Comparison of ENCODE assay signal across 1 cellular context in the genomic region with DNA sequence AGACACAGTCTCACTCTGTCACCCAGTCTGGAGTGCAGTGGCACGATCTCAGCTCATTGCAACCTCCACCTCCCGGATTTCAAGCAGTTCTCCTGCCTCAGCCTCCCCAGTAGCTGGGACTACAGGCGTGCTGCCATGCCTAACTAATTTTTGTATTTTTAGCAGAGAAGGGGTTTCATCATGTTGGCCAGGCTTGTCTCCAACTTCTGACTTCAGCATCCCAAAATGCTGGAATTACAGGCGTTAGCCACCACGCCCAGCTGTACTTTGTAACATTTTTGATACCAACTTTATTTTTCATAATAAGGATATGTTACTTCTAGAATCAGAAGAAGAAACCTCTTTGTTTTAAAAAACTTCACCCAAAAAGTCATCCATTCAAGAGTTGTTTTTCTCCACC.
TF ChIP-seq lines count a peak whose summit lies in the region.

No MANE protein-coding gene starts in this region.

TF ChIP-seq in GM23338, 12 proteins besides CTCF, POLR2A, EP300 and RAD21 (continued from another document):
- TF ChIP-seq, protein P1, sequence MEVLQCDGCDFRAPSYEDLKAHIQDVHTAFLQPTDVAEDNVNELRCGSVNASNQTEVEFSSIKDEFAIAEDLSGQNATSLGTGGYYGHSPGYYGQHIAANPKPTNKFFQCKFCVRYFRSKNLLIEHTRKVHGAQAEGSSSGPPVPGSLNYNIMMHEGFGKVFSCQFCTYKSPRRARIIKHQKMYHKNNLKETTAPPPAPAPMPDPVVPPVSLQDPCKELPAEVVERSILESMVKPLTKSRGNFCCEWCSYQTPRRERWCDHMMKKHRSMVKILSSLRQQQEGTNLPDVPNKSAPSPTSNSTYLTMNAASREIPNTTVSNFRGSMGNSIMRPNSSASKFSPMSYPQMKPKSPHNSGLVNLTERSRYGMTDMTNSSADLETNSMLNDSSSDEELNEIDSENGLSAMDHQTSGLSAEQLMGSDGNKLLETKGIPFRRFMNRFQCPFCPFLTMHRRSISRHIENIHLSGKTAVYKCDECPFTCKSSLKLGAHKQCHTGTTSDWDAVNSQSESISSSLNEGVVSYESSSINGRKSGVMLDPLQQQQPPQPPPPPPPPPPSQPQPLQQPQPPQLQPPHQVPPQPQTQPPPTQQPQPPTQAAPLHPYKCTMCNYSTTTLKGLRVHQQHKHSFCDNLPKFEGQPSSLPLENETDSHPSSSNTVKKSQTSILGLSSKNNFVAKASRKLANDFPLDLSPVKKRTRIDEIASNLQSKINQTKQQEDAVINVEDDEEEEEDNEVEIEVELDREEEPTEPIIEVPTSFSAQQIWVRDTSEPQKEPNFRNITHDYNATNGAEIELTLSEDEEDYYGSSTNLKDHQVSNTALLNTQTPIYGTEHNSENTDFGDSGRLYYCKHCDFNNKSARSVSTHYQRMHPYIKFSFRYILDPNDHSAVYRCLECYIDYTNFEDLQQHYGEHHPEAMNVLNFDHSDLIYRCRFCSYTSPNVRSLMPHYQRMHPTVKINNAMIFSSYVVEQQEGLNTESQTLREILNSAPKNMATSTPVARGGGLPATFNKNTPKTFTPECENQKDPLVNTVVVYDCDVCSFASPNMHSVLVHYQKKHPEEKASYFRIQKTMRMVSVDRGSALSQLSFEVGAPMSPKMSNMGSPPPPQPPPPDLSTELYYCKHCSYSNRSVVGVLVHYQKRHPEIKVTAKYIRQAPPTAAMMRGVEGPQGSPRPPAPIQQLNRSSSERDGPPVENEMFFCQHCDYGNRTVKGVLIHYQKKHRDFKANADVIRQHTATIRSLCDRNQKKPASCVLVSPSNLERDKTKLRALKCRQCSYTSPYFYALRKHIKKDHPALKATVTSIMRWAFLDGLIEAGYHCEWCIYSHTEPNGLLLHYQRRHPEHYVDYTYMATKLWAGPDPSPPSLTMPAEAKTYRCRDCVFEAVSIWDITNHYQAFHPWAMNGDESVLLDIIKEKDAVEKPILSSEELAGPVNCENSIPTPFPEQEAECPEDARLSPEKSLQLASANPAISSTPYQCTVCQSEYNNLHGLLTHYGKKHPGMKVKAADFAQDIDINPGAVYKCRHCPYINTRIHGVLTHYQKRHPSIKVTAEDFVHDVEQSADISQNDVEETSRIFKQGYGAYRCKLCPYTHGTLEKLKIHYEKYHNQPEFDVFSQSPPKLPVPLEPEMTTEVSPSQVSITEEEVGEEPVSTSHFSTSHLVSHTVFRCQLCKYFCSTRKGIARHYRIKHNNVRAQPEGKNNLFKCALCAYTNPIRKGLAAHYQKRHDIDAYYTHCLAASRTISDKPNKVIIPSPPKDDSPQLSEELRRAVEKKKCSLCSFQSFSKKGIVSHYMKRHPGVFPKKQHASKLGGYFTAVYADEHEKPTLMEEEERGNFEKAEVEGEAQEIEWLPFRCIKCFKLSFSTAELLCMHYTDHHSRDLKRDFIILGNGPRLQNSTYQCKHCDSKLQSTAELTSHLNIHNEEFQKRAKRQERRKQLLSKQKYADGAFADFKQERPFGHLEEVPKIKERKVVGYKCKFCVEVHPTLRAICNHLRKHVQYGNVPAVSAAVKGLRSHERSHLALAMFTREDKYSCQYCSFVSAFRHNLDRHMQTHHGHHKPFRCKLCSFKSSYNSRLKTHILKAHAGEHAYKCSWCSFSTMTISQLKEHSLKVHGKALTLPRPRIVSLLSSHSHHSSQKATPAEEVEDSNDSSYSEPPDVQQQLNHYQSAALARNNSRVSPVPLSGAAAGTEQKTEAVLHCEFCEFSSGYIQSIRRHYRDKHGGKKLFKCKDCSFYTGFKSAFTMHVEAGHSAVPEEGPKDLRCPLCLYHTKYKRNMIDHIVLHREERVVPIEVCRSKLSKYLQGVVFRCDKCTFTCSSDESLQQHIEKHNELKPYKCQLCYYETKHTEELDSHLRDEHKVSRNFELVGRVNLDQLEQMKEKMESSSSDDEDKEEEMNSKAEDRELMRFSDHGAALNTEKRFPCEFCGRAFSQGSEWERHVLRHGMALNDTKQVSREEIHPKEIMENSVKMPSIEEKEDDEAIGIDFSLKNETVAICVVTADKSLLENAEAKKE (CRISPR knock-in tag; IDR thresholded peaks at IDR 0.05), result no peak
- TF ChIP-seq EZH2phosphoT487 (IDR thresholded peaks at IDR 0.05; ENCODE audit: unreplicated experiment), result no peak
- TF ChIP-seq EZH2 (IDR thresholded peaks at IDR 0.05; ENCODE audit: low read depth, unreplicated experiment), result no peak
- no peak for TF ChIP-seq NANOG (IDR thresholded peaks at IDR 0.05; ENCODE audit: borderline replicate concordance)
- TF ChIP-seq STAT1 (IDR thresholded peaks at IDR 0.05; ENCODE audit: unreplicated experiment), result no peak
- TF ChIP-seq CREB1 (CRISPR knock-in tag; IDR thresholded peaks at IDR 0.05; ENCODE audit: low read depth), result no peak
- TF ChIP-seq, protein P2, sequence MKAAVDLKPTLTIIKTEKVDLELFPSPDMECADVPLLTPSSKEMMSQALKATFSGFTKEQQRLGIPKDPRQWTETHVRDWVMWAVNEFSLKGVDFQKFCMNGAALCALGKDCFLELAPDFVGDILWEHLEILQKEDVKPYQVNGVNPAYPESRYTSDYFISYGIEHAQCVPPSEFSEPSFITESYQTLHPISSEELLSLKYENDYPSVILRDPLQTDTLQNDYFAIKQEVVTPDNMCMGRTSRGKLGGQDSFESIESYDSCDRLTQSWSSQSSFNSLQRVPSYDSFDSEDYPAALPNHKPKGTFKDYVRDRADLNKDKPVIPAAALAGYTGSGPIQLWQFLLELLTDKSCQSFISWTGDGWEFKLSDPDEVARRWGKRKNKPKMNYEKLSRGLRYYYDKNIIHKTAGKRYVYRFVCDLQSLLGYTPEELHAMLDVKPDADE (IDR thresholded peaks at IDR 0.05), result no peak
- no peak for TF ChIP-seq POLR2AphosphoS5 (IDR thresholded peaks at IDR 0.05; ENCODE audit: low read depth)
- TF ChIP-seq, protein P3, sequence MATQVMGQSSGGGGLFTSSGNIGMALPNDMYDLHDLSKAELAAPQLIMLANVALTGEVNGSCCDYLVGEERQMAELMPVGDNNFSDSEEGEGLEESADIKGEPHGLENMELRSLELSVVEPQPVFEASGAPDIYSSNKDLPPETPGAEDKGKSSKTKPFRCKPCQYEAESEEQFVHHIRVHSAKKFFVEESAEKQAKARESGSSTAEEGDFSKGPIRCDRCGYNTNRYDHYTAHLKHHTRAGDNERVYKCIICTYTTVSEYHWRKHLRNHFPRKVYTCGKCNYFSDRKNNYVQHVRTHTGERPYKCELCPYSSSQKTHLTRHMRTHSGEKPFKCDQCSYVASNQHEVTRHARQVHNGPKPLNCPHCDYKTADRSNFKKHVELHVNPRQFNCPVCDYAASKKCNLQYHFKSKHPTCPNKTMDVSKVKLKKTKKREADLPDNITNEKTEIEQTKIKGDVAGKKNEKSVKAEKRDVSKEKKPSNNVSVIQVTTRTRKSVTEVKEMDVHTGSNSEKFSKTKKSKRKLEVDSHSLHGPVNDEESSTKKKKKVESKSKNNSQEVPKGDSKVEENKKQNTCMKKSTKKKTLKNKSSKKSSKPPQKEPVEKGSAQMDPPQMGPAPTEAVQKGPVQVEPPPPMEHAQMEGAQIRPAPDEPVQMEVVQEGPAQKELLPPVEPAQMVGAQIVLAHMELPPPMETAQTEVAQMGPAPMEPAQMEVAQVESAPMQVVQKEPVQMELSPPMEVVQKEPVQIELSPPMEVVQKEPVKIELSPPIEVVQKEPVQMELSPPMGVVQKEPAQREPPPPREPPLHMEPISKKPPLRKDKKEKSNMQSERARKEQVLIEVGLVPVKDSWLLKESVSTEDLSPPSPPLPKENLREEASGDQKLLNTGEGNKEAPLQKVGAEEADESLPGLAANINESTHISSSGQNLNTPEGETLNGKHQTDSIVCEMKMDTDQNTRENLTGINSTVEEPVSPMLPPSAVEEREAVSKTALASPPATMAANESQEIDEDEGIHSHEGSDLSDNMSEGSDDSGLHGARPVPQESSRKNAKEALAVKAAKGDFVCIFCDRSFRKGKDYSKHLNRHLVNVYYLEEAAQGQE (IDR thresholded peaks at IDR 0.05; ENCODE audit: unreplicated experiment), result no peak
- no peak for TF ChIP-seq ZNF331 (CRISPR knock-in tag; IDR thresholded peaks at IDR 0.05; ENCODE audit: low read depth)
